ENCODE assay signal across 30 cellular contexts in the genomic region with DNA sequence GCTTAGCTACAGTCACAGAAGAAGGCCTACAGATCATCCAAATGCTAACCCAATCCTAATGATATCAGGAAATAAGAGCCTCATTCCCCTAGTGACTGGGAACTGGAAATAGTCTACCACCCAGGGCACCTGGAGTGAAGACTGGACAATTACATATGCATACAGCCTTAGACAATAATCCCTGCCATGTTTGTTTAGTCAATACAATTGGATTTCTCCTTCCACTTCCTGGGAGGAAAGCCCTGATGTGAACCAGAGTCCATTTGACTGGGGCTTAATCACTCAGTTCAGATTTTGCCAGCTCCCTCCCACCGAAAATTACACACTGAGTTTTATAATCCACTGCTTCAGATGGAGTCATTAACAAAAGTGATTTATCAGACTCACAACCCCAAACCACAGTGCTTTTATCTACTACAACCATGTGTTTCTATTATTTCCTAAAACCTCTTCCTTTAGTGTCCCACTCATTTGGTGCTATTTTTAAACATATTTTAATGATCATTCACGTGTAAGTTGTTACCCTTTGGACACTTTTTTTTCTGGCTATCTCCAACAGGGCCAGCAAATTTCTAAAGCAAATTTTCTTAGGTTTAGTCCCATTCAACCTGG. TPM values are rescaled to one million over a fixed set of nuclear protein-coding genes. Genes with fewer than 3 reads are reported as not detected.
DNase-seq lines count a peak whose midpoint lies in the region; ATAC-seq, FAIRE-seq and TF ChIP-seq lines count a peak whose summit lies in the region.
"Had no signal": no experiment of that assay in that cellular context is flagged by ENCODE, and none has a peak within 500 bp of the region (broad histone marks: within the 10 kb centered on the region; RNA-seq: fewer than 3 reads in every experiment).

No MANE protein-coding gene starts in this region.

- TF ChIP-seq POLR2A in H54 (IDR thresholded peaks at IDR 0.05; ENCODE audit: low read depth, low read length) = no peak

- H3K27ac ChIP-seq in astrocyte (ENCODE audit: low read depth, low read length) = no peak overlapping the region
- H3K27ac ChIP-seq: body of pancreas, dorsolateral prefrontal cortex, ovary, SK-N-MC, stomach, tibial artery, VCaP had no signal

- TF ChIP-seq CTCF in astrocyte (IDR thresholded peaks at IDR 0.05; ENCODE audit: insufficient read depth, low read depth, low read length) (no peak), nephron progenitor cell (IDR thresholded peaks at IDR 0.05) (no peak)

- H3K27ac Mint-ChIP-seq in astrocyte (ENCODE audit: unreplicated experiment) = no peak overlapping the region
- H3K27ac Mint-ChIP-seq in nephron progenitor cell = peak overlapping the region; percentile 77
- H3K27ac Mint-ChIP-seq in activated CD8-positive, alpha-beta memory T cell treated with anti-CD3 and anti-CD28 coated beads, Interleukin-2, amount 10 ng/mL, durations not matched to agents 7 days and 5 days = no peak overlapping the region
- H3K27ac Mint-ChIP-seq: activated CD4-positive, alpha-beta T cell treated with anti-CD3 and anti-CD28 coated beads, Interleukin-2, amount 10 ng/mL, durations not matched to agents 24 days and 14 days; activated naive CD8-positive, alpha-beta T cell treated with anti-CD3 and anti-CD28 coated beads, Interleukin-2, amount 50 U/mL, for 24 hours; activated T-cell treated with anti-CD3 and anti-CD28 coated beads, Interleukin-2, amount 50 U/mL, for 24 hours; CD4-positive, alpha-beta memory T cell; natural killer cell treated with Interleukin-12 subunit alpha and Interleukin-12 subunit beta and Interleukin-15 and Interleukin-18, amount 100 ng/mL, for 72 hours; T-helper 1 cell treated with Interleukin-12 subunit alpha and Interleukin-12 subunit beta and Interleukin-4 antibody, amounts not matched to agents 30 μg/mL and 1 μg/mL, for 36 hours had no signal

- peaks cover 5% of the 10 kb centered on the region for H3K36me3 Mint-ChIP-seq in astrocyte (ENCODE audit: low read depth, unreplicated experiment)
- H3K36me3 Mint-ChIP-seq in nephron progenitor cell (ENCODE audit: low read depth) = peaks cover 37% of the 10 kb centered on the region
- H3K36me3 Mint-ChIP-seq in activated CD8-positive, alpha-beta memory T cell treated with anti-CD3 and anti-CD28 coated beads, Interleukin-2, amount 10 ng/mL, durations not matched to agents 7 days and 5 days = peaks cover 34% of the 10 kb centered on the region

- H4K20me1 ChIP-seq in astrocyte (ENCODE audit: insufficient read depth, low read length) = no peaks in the 10 kb centered on the region

- H3K4me2 ChIP-seq in astrocyte (ENCODE audit: low read length) = no peak overlapping the region
- H3K4me2 ChIP-seq: smooth muscle cell had no signal

- no peaks in the 10 kb centered on the region for H3K79me2 ChIP-seq in astrocyte (ENCODE audit: insufficient read depth, low read length)

- no peaks in the 10 kb centered on the region for H3K27me3 ChIP-seq in astrocyte (ENCODE audit: insufficient read depth, low read length)
- H3K27me3 ChIP-seq: body of pancreas, dorsolateral prefrontal cortex, ovary, stomach, tibial artery had no signal

- H3K4me3 ChIP-seq in astrocyte (ENCODE audit: insufficient read depth, low read depth, low read length) = no peak overlapping the region
- H3K4me3 ChIP-seq: body of pancreas, dorsolateral prefrontal cortex, mucosa of descending colon, ovary, SK-N-MC, smooth muscle cell, stomach, tibial artery had no signal

- DNase-seq in NCI-H748 (lab: John Stamatoyannopoulos, UW; ENCODE audit: unreplicated experiment) = peak; percentile 26
- no peak for DNase-seq in NCI-H748 treated with DMSO at 0.1 percent for 48 hours (lab: John Stamatoyannopoulos, UW)
- peak; percentile 94 for DNase-seq in NCI-H69 (lab: John Stamatoyannopoulos, UW)
- DNase-seq in astrocyte (ENCODE audit: low read depth) = peak; percentile 66
- no peak for DNase-seq in nephron progenitor cell
- DNase-seq in activated CD8-positive, alpha-beta memory T cell treated with anti-CD3 and anti-CD28 coated beads, Interleukin-2, amount 10 ng/mL, durations not matched to agents 7 days and 5 days = no peak
- no peak for DNase-seq in H54 (ENCODE audit: insufficient read length, low spot score)
- no peak for DNase-seq in left lobe of liver (ENCODE audit: low spot score)
- DNase-seq: activated CD4-positive, alpha-beta T cell treated with anti-CD3 and anti-CD28 coated beads, Interleukin-2, amount 10 ng/mL, durations not matched to agents 24 days and 14 days; activated naive CD8-positive, alpha-beta T cell treated with anti-CD3 and anti-CD28 coated beads, Interleukin-2, amount 50 U/mL, for 24 hours; activated T-cell treated with anti-CD3 and anti-CD28 coated beads, Interleukin-2, amount 50 U/mL, for 24 hours; body of pancreas; CD4-positive, alpha-beta memory T cell; dorsolateral prefrontal cortex; IMR-90; islet precursor cell; mucosa of descending colon; NCI-H1092 treated with DMSO at 0.1 percent for 48 hours; NCI-H446; ovary; retina; stimulated activated CD4-positive, alpha-beta T cell treated with anti-CD3 and anti-CD28 coated beads, Interleukin-1b, Interleukin-23, amount 100 ng/mL, for 48 hours; stomach; tibial artery had no signal

- no peak overlapping the region for H3K4me3 Mint-ChIP-seq in astrocyte (ENCODE audit: unreplicated experiment)
- no peak overlapping the region for H3K4me3 Mint-ChIP-seq in nephron progenitor cell
- no peak overlapping the region for H3K4me3 Mint-ChIP-seq in activated CD8-positive, alpha-beta memory T cell treated with anti-CD3 and anti-CD28 coated beads, Interleukin-2, amount 10 ng/mL, durations not matched to agents 7 days and 5 days
- H3K4me3 Mint-ChIP-seq: activated CD4-positive, alpha-beta T cell treated with anti-CD3 and anti-CD28 coated beads, Interleukin-2, amount 10 ng/mL, durations not matched to agents 24 days and 14 days; activated naive CD8-positive, alpha-beta T cell treated with anti-CD3 and anti-CD28 coated beads, Interleukin-2, amount 50 U/mL, for 24 hours; activated T-cell treated with anti-CD3 and anti-CD28 coated beads, Interleukin-2, amount 50 U/mL, for 24 hours; CD4-positive, alpha-beta memory T cell; natural killer cell treated with Interleukin-12 subunit alpha and Interleukin-12 subunit beta and Interleukin-15 and Interleukin-18, amount 100 ng/mL, for 72 hours; T-helper 1 cell treated with Interleukin-12 subunit alpha and Interleukin-12 subunit beta and Interleukin-4 antibody, amounts not matched to agents 30 μg/mL and 1 μg/mL, for 36 hours had no signal

- H2AFZ ChIP-seq in astrocyte (ENCODE audit: low read depth, low read length) = no peak overlapping the region

- H3K9me3 ChIP-seq in astrocyte (ENCODE audit: insufficient read depth, low read depth, low read length) = no peaks in the 10 kb centered on the region
- H3K9me3 ChIP-seq: body of pancreas, mucosa of descending colon, ovary, stomach, tibial artery had no signal

- H3K27me3 Mint-ChIP-seq in astrocyte (ENCODE audit: low read depth, unreplicated experiment) (no peaks in the 10 kb centered on the region), nephron progenitor cell (ENCODE audit: low read depth, poor library complexity) (no peaks in the 10 kb centered on the region)
- H3K27me3 Mint-ChIP-seq in activated CD8-positive, alpha-beta memory T cell treated with anti-CD3 and anti-CD28 coated beads, Interleukin-2, amount 10 ng/mL, durations not matched to agents 7 days and 5 days = no peaks in the 10 kb centered on the region
- H3K27me3 Mint-ChIP-seq: activated CD4-positive, alpha-beta T cell treated with anti-CD3 and anti-CD28 coated beads, Interleukin-2, amount 10 ng/mL, durations not matched to agents 24 days and 14 days; activated naive CD8-positive, alpha-beta T cell treated with anti-CD3 and anti-CD28 coated beads, Interleukin-2, amount 50 U/mL, for 24 hours; activated T-cell treated with anti-CD3 and anti-CD28 coated beads, Interleukin-2, amount 50 U/mL, for 24 hours; CD4-positive, alpha-beta memory T cell; natural killer cell treated with Interleukin-12 subunit alpha and Interleukin-12 subunit beta and Interleukin-15 and Interleukin-18, amount 100 ng/mL, for 72 hours had no signal

- no peak overlapping the region for H3K9ac ChIP-seq in astrocyte (ENCODE audit: low read length)

- H3K4me1 Mint-ChIP-seq in astrocyte (ENCODE audit: low read depth, unreplicated experiment) = peaks cover 2% of the 10 kb centered on the region
- no peaks in the 10 kb centered on the region for H3K4me1 Mint-ChIP-seq in nephron progenitor cell
- peaks cover 4% of the 10 kb centered on the region for H3K4me1 Mint-ChIP-seq in activated CD8-positive, alpha-beta memory T cell treated with anti-CD3 and anti-CD28 coated beads, Interleukin-2, amount 10 ng/mL, durations not matched to agents 7 days and 5 days

- H3K36me3 ChIP-seq in astrocyte (ENCODE audit: insufficient read depth, low read length) = peaks cover 4% of the 10 kb centered on the region

- H3K4me1 ChIP-seq in astrocyte (ENCODE audit: insufficient read depth, low read length) = no peaks in the 10 kb centered on the region
- H3K4me1 ChIP-seq: body of pancreas, stomach, tibial artery had no signal

- CTCF ChIA-PET in activated CD8-positive, alpha-beta memory T cell treated with anti-CD3 and anti-CD28 coated beads, Interleukin-2, amount 10 ng/mL, durations not matched to agents 7 days and 5 days (lab: Charles Lee) = interaction anchor here (1.2 kb wide), 1 partner anchor 30 kb away, joined by 3 read pairs; no protein-coding TSS in a partner anchor

- H3K9me3 Mint-ChIP-seq in astrocyte (ENCODE audit: unreplicated experiment) (no peaks in the 10 kb centered on the region), nephron progenitor cell (no peaks in the 10 kb centered on the region)
- H3K9me3 Mint-ChIP-seq in activated CD8-positive, alpha-beta memory T cell treated with anti-CD3 and anti-CD28 coated beads, Interleukin-2, amount 10 ng/mL, durations not matched to agents 7 days and 5 days (ENCODE audit: low read depth) = no peaks in the 10 kb centered on the region
- H3K9me3 Mint-ChIP-seq: activated naive CD8-positive, alpha-beta T cell treated with anti-CD3 and anti-CD28 coated beads, Interleukin-2, amount 50 U/mL, for 24 hours; activated T-cell treated with anti-CD3 and anti-CD28 coated beads, Interleukin-2, amount 50 U/mL, for 24 hours; natural killer cell treated with Interleukin-12 subunit alpha and Interleukin-12 subunit beta and Interleukin-15 and Interleukin-18, amount 100 ng/mL, for 72 hours; T-helper 1 cell treated with Interleukin-12 subunit alpha and Interleukin-12 subunit beta and Interleukin-4 antibody, amounts not matched to agents 30 μg/mL and 1 μg/mL, for 36 hours had no signal

- no peak for FAIRE-seq in astrocyte (lab: Jason Lieb, UNC)
- no peak for FAIRE-seq in H54 (lab: Jason Lieb, UNC)
- FAIRE-seq: A204.1 had no signal

- no peak for ATAC-seq in activated CD8-positive, alpha-beta memory T cell treated with anti-CD3 and anti-CD28 coated beads, Interleukin-2, amount 10 ng/mL, durations not matched to agents 7 days and 5 days
- no peak for ATAC-seq in left lobe of liver
- ATAC-seq: activated naive CD8-positive, alpha-beta T cell treated with anti-CD3 and anti-CD28 coated beads, Interleukin-2, amount 50 U/mL, for 24 hours; body of pancreas; mucosa of descending colon; natural killer cell treated with Interleukin-12 subunit alpha and Interleukin-12 subunit beta and Interleukin-15 and Interleukin-18, amount 100 ng/mL, for 72 hours had no signal

RNA-seq across cellular contexts. Expression of a gene that starts 29.9 kb away (rescaled TPM):
- total RNA-seq in astrocyte (7.8 and 9.0 TPM in 2 replicates), left lobe of liver (4.4 TPM)
- 10 to 100 TPM; 14.1 to 17.3 TPM for total RNA-seq in activated CD8-positive, alpha-beta memory T cell treated with anti-CD3 and anti-CD28 coated beads, Interleukin-2, amount 10 ng/mL, durations not matched to agents 7 days and 5 days

Comparison
In these comparisons a context has a peak if more than half of its experiments do, and no peak if none do; other contexts are left out.
1. DNase-seq: peak in NCI-H748 (single experiment), NCI-H69 (single experiment) and astrocyte (single experiment); none in NCI-H748 treated with DMSO at 0.1 percent for 48 hours (single experiment), nephron progenitor cell (single experiment), activated CD8-positive, alpha-beta memory T cell treated with anti-CD3 and anti-CD28 coated beads, Interleukin-2, amount 10 ng/mL, durations not matched to agents 7 days and 5 days (single experiment), H54 (single experiment) and left lobe of liver (single experiment).